22 cellular contexts compared by ENCODE assay signal in genomic region chr3:53498993-53499641, GRCh38. TPM values are rescaled to one million over a fixed set of nuclear protein-coding genes. Genes with fewer than 3 reads are reported as not detected.
DNase-seq lines count a peak whose midpoint lies in the region; ATAC-seq, FAIRE-seq and TF ChIP-seq lines count a peak whose summit lies in the region.
"Had no signal": no experiment of that assay in that cellular context is flagged by ENCODE, and none has a peak within 500 bp of the region (broad histone marks: within the 10 kb centered on the region; RNA-seq: fewer than 3 reads in every experiment).

No MANE protein-coding gene starts in this region.

- CTCF ChIA-PET in HCT116 (lab: Charles Lee) = interaction anchor here (1.1 kb wide), 1 partner anchor 14 kb away, joined by 3 read pairs; no protein-coding TSS in a partner anchor
- CTCF ChIA-PET in K562 (lab: Yijun Ruan, JAX; ENCODE audit: low intra/inter-chr PET ratio) = no interaction called here

- no peaks in the 10 kb centered on the region for H4K20me1 ChIP-seq in HCT116 (ENCODE audit: insufficient read depth)
- H4K20me1 ChIP-seq in K562 (replicated peaks; ENCODE audit: control insufficient read depth, insufficient read depth, low read length) = no peaks in the 10 kb centered on the region; the same call in 1 of the 2 replicates

- no peak overlapping the region for H3K27ac Mint-ChIP-seq in chondrocyte (ENCODE audit: unreplicated experiment)
- H3K27ac Mint-ChIP-seq: CD8-positive, alpha-beta T cell; natural killer cell had no signal

- H3K9ac ChIP-seq in HCT116 (ENCODE audit: low read length) = no peak overlapping the region
- no peak overlapping the region for H3K9ac ChIP-seq in K562 (ENCODE audit: insufficient read depth in 1 of 2, low read depth in 2 of 2, low read length in 2 of 2)

- intact Hi-C loops in HCT116 (cut with micrococcal nuclease) = no loop called here
- intact Hi-C loops in K562 (cut with micrococcal nuclease) = no loop called here
- intact Hi-C loops in left colon (cut with DNase I, micrococcal nuclease) = no loop called here
- intact Hi-C loops in body of pancreas (cut with DNase I) = no loop called here

- DNase-seq in HCT116 (ENCODE audit: low read depth, low spot score) (no peak), K562 (ENCODE audit: extremely low read depth in 1 of 4, low spot score in 3 of 4) (peak; percentile 9 to 41 (median 22)), left colon (peak in 1 of 2 donors; percentile 23), retina (peak; percentile 13), NCI-H446 (lab: John Stamatoyannopoulos, UW) (no peak), chondrocyte (ENCODE audit: low spot score) (no peak), body of pancreas (no peak)
- DNase-seq: activated CD4-positive, alpha-beta T cell treated with anti-CD3 and anti-CD28 coated beads, Interleukin-2, amount 50 U/mL, for 48 hours; activated naive CD4-positive, alpha-beta T cell; CD8-positive, alpha-beta T cell; effector memory CD4-positive, alpha-beta T cell; heart right ventricle; mammary epithelial cell; natural killer cell; NCI-H1092 treated with DMSO at 0.1 percent for 48 hours; NCI-H2081 treated with DMSO at 0.1 percent for 48 hours; NCI-H748 treated with DMSO at 0.1 percent for 48 hours; SHP77 treated with DMSO at 0.1 percent for 48 hours; T-helper 1 cell had no signal

- no TSS peak for BruUV-seq in HCT116 (replicated peaks; lab: Mats Ljungman, UMichigan)
- no TSS peak for BruUV-seq in K562 (replicated peaks; lab: Mats Ljungman, UMichigan)

- H3K9me3 ChIP-seq in HCT116 (ENCODE audit: control insufficient read depth in 1 of 2, insufficient read depth in 1 of 2, low read depth in 1 of 2, low read length in 2 of 2) (no peaks in the 10 kb centered on the region), K562 (replicated peaks; ENCODE audit: control insufficient read depth, insufficient read depth, low read depth, low read length) (no peaks in the 10 kb centered on the region), body of pancreas (no peaks in the 10 kb centered on the region)
- H3K9me3 ChIP-seq: heart right ventricle, vagina had no signal

- H3K4me2 ChIP-seq in HCT116 (ENCODE audit: low read length) (no peak overlapping the region), K562 (ENCODE audit: insufficient read depth, low read length) (no peak overlapping the region)

- H3K9me2 ChIP-seq in HCT116 (ENCODE audit: insufficient read depth) = no peaks in the 10 kb centered on the region

- ATAC-seq in HCT116 (no peak), K562 (peak; percentile 65; the same call in 2 of the 3 replicates), left colon (peak; percentile 65), GM21367 (IDR thresholded peaks at IDR 0.05; ENCODE audit: unreplicated experiment) (no peak), body of pancreas (no peak)
- ATAC-seq: CD8-positive, alpha-beta T cell; heart right ventricle; natural killer cell had no signal

- TF ChIP-seq CTCF in HCT116 (IDR thresholded peaks at IDR 0.05 in 2 of 3, conservative IDR thresholded peaks at IDR 0.05 in 1 of 3; ENCODE audit: borderline replicate concordance in 1 of 3, insufficient read depth in 1 of 3, low read depth in 2 of 3, low read length in 2 of 3) (peak in 2 of 3 experiments; percentile 27 to 31; a peak in 3 of 6 replicates), K562 (IDR thresholded peaks at IDR 0.05 in 2 of 3, conservative IDR thresholded peaks at IDR 0.05 in 1 of 3; ENCODE audit: insufficient read depth in 2 of 3, low read depth in 1 of 3, low read length in 3 of 3) (0 out of 6 replicates have a peak, but pooled peaks of 1 of the 3 experiments have one; percentile 9), chondrocyte (IDR thresholded peaks at IDR 0.05) (no peak), body of pancreas (IDR thresholded peaks at IDR 0.05) (no peak)

- RAD21 ChIA-PET in HCT116 (lab: Charles Lee; ENCODE audit: low non-redundant PET in 1 of 2, low total read pairs in 2 of 2, uncharacterized antibody in 2 of 2, unreplicated experiment in 2 of 2) = no interaction called here

- WGBS in K562 (ENCODE audit: insufficient coverage, low coverage, missing lambda C conversion rate) = 15% methylated on average over 6 of the region's 6 CpGs
- WGBS in body of pancreas, 2 donors = 81 to 83% methylated on average over 5 to 6 of the region's 6 CpGs

- no peaks in the 10 kb centered on the region for H3K9me3 Mint-ChIP-seq in chondrocyte (ENCODE audit: low read depth)
- H3K9me3 Mint-ChIP-seq: CD8-positive, alpha-beta T cell; natural killer cell had no signal

- no peaks in the 10 kb centered on the region for H3K79me2 ChIP-seq in HCT116 (ENCODE audit: insufficient read depth, low read length)
- no peaks in the 10 kb centered on the region for H3K79me2 ChIP-seq in K562 (ENCODE audit: control insufficient read depth, insufficient read depth, low read length)

- H3K36me3 Mint-ChIP-seq in chondrocyte (ENCODE audit: low read depth) = no peaks in the 10 kb centered on the region
- H3K36me3 Mint-ChIP-seq: CD8-positive, alpha-beta T cell; natural killer cell had no signal

- H2AFZ ChIP-seq in HCT116 (ENCODE audit: low read depth, low read length, poor library complexity, severe bottlenecking) (no peak overlapping the region), K562 (ENCODE audit: low read depth, low read length) (no peak overlapping the region)

- H3K27ac ChIP-seq in HCT116 (ENCODE audit: low read depth, low read length) (no peak overlapping the region), K562 (ENCODE audit: extremely low read depth, low read depth, low read length) (no peak overlapping the region), body of pancreas (no peak overlapping the region)
- H3K27ac ChIP-seq: heart right ventricle, vagina had no signal

- no peak for TF ChIP-seq EP300 in K562 (IDR thresholded peaks at IDR 0.05; ENCODE audit: low read length)

- H3K27me3 ChIP-seq in HCT116 (ENCODE audit: insufficient read depth, low read length) (no peaks in the 10 kb centered on the region), K562 (ENCODE audit: control insufficient read depth in 2 of 2, insufficient read depth in 2 of 2, low read length in 2 of 2) (peaks cover 0 to 14% of the 10 kb centered on the region in 2 experiments; a peak in 3 of 5 replicates), body of pancreas (no peaks in the 10 kb centered on the region)
- H3K27me3 ChIP-seq: vagina had no signal

- TF ChIP-seq RAD21 in HCT116 (IDR thresholded peaks at IDR 0.05; ENCODE audit: low read depth) (0 out of 2 replicates have a peak, but pooled peaks have one; percentile 5), K562 (CRISPR knock-in tag; conservative IDR thresholded peaks at IDR 0.05 in 1 of 2, IDR thresholded peaks at IDR 0.05 in 1 of 2) (no peak)

- no peaks in the 10 kb centered on the region for H3K9me1 ChIP-seq in K562 (ENCODE audit: control insufficient read depth, insufficient read depth, low read length)

- H3K36me3 ChIP-seq in HCT116 (ENCODE audit: control insufficient read depth in 1 of 2, insufficient read depth in 2 of 2, low read length in 2 of 2) = no peaks in the 10 kb centered on the region
- H3K36me3 ChIP-seq in K562 (ENCODE audit: control insufficient read depth, insufficient read depth, low read length) = no peaks in the 10 kb centered on the region
- H3K36me3 ChIP-seq in body of pancreas (replicated peaks in 1 of 2; ENCODE audit: insufficient read depth in 1 of 2, low read depth in 2 of 2) = no peaks in the 10 kb centered on the region
- H3K36me3 ChIP-seq: heart right ventricle, vagina had no signal

- no peak for FAIRE-seq in K562 (lab: Jason Lieb, UNC)
- FAIRE-seq: islet of Langerhans had no signal

- H3K4me1 ChIP-seq in HCT116 (ENCODE audit: control insufficient read depth in 1 of 2, insufficient read depth in 2 of 2, low read length in 2 of 2) (peaks cover 0 to 5% of the 10 kb centered on the region in 2 experiments; a peak in 1 of 4 replicates), K562 (replicated peaks in 1 of 2; ENCODE audit: control insufficient read depth in 2 of 2, insufficient read depth in 2 of 2, low read length in 2 of 2) (peaks cover 0 to 11% of the 10 kb centered on the region in 2 experiments; a peak in 1 of 5 replicates), body of pancreas (peaks cover 10% of the 10 kb centered on the region)

- TF ChIP-seq POLR2A in HCT116 (IDR thresholded peaks at IDR 0.05; ENCODE audit: borderline replicate concordance, extremely low read depth, insufficient read depth, insufficient read length) (no peak), K562 (conservative IDR thresholded peaks at IDR 0.05) (no peak), body of pancreas (IDR thresholded peaks at IDR 0.05) (no peak)

- POLR2A ChIA-PET in HCT116 (lab: Charles Lee) (no interaction called here), K562 (lab: Yijun Ruan, JAX) (interaction anchor here (0.8 to 1.6 kb wide), 2 partner anchors 14 to 198 kb away, joined by 3 to 5 read pairs; no protein-coding TSS in a partner anchor)

- no peak overlapping the region for H3K4me3 Mint-ChIP-seq in chondrocyte (ENCODE audit: unreplicated experiment)
- H3K4me3 Mint-ChIP-seq: CD8-positive, alpha-beta T cell; natural killer cell had no signal

- in situ Hi-C loops in K562 (cut with MboI) = no loop called here

- H3K4me3 ChIP-seq in HCT116 (replicated peaks in 1 of 2; ENCODE audit: low read depth in 1 of 2, low read length in 2 of 2) (no peak overlapping the region), K562 (no peak overlapping the region), body of pancreas (no peak overlapping the region)
- H3K4me3 ChIP-seq: heart right ventricle, vagina had no signal

- peaks cover 9% of the 10 kb centered on the region for H3K4me1 Mint-ChIP-seq in chondrocyte (ENCODE audit: low read depth)
- H3K4me1 Mint-ChIP-seq: natural killer cell had no signal

- peaks cover 14% of the 10 kb centered on the region for H3K27me3 Mint-ChIP-seq in chondrocyte (ENCODE audit: low read depth)

RNA-seq across cellular contexts. Expression of gene CACNA1D, which starts 4.7 kb away (rescaled TPM):
- 1.1 TPM for total RNA-seq in HCT116 (2021; ENCODE audit: unreplicated experiment)
- polyA plus RNA-seq in HCT116 (2012) = 0.49 and 0.73 TPM in 2 replicates
- not detected in 2 replicates for total RNA-seq in K562 (2011; cell fraction: chromatin; rRNA removed; ENCODE audit: low replicate concordance)
- total RNA-seq in K562 (2011; cell fraction: nucleolus; rRNA removed) = not detected in 2 replicates
- total RNA-seq in K562 (2011; cell fraction: nucleoplasm; rRNA removed) = not detected in 2 replicates
- total RNA-seq in K562 (2014; rRNA removed) = not detected in 2 replicates
- not detected in 2 replicates for total RNA-seq in K562 (2014; rRNA removed; fragmentation: Illumina TruSeq; extraction: Trizol)
- not detected in 2 replicates for total RNA-seq in K562 (2015; rRNA removed; fragmentation: Illumina TruSeq; extraction: Trizol)
- 0.29 TPM in 1 of 2 replicates, not detected in the other for total RNA-seq in K562 (2021)
- not detected in 2 replicates for polyA plus RNA-seq in K562 (2011; rRNA removed)
- polyA plus RNA-seq in K562 (2011; cell fraction: cytosol; rRNA removed) = not detected in 2 replicates
- not detected in 2 replicates for polyA plus RNA-seq in K562 (2011; cell fraction: nucleus; rRNA removed)
- 0.03 and 0.10 TPM in 2 replicates for polyA plus RNA-seq in K562 (2012)
- polyA plus RNA-seq in K562 (2014; fragmentation: Illumina TruSeq; extraction: Trizol) = not detected in 2 replicates
- polyA plus RNA-seq in K562 (2014; fragmentation: Nextera tagmentation; extraction: Ambion mirVana) = not detected
- polyA plus RNA-seq in K562 (2014; rRNA removed) = not detected in 2 replicates
- polyA minus RNA-seq in K562 (2011; rRNA and poly(A)+ RNA removed) = not detected in 2 replicates
- polyA minus RNA-seq in K562 (2011; cell fraction: cytosol; rRNA and poly(A)+ RNA removed) = not detected in 2 replicates
- not detected in 2 replicates for polyA minus RNA-seq in K562 (2011; cell fraction: nucleus; rRNA and poly(A)+ RNA removed)
- 10 to 100 TPM; 19.3 to 20.6 TPM for total RNA-seq in left colon
- total RNA-seq in chondrocyte = 0.95 to 3.9 TPM (median 1.8 TPM) in 3 replicates
- 10 to 100 TPM in 1 of 2 donors, 1 to 10 TPM in 1; 9.9 to 20.4 TPM for total RNA-seq in body of pancreas
- total RNA-seq: CD8-positive, alpha-beta T cell had no signal

Comparison
In these comparisons a context has a peak if more than half of its experiments do, and no peak if none do; other contexts are left out.
1. ATAC-seq: peak in K562 (single experiment) and left colon (single experiment); none in HCT116 (single experiment), GM21367 (single experiment) and body of pancreas (single experiment).
2. DNase-seq: peak in K562 (4 of 4) and retina (single experiment); none in HCT116 (single experiment), NCI-H446 (0 of 2), chondrocyte (single experiment) and body of pancreas (0 of 4).
3. CTCF ChIP-seq: peak in HCT116 (2 of 3); none in chondrocyte (single experiment) and body of pancreas (0 of 7).
4. Of the 22 proteins assayed by ChIP-seq in both K562 and HCT116: peak only in K562: none; only in HCT116: RAD21; in both: none; in neither: 20; mixed calls (peak in some experiments, not most) for 1.